ENCODE assay signal across 8 cellular contexts in the genomic region with DNA sequence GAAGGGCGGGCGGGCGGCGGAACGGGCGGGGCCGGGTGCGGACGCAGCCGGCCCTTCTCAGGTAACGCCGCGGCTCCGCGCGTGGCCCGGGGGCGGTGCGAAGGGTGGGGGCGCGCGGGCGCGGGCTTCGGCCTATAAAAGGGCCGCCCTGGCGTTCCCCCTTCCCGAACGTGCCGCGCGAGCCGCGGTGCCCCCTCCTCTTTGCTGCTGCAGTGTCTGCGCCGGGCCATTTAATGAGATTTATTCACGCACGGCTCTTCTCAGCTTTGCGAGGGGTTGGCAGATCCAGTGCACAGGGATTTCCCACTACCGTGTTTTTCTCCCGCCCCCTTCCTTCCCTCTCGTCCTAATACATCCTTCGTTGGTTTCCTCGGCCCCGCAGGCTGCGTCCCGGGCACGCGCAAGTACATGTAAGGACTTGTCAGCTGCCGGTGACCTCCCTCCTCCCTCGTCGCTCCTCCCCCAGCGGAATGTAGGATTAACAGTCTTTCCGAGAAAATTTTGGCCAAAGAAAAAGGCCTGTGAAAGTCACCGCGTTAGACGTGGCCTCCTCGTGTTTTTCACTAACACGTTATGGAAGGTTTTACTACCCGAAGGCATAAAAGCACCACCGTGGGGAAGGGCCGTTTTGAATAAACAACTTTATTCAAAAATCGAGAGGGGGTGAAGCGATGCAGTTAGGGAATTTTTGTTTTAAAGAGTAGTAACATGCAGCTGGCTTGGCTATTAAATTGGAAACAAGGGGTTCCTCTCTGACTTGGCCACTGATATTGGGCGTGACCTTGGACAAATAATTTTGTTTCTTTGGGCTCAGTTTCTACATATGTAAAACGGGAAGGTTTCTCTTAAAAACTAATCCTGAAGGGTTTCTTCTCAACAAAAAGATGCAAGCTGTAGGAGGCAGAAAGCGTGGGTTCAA. TPM values are rescaled to one million over a fixed set of nuclear protein-coding genes. Genes with fewer than 3 reads are reported as not detected.
A peak's percentile ranks its signal among the peaks of the same experiment; 100 is the strongest.
DNase-seq lines count a peak whose midpoint lies in the region; ATAC-seq, FAIRE-seq and TF ChIP-seq lines count a peak whose summit lies in the region.

No MANE protein-coding gene starts in this region.

- DNase-seq in A673 (ENCODE audit: low spot score) (peak; percentile 95), NCI-H2081 treated with DMSO at 0.1 percent for 48 hours (lab: John Stamatoyannopoulos, UW) (peak; percentile 66), UCSD-AML1 (lab: John Stamatoyannopoulos, UW; ENCODE audit: unreplicated experiment) (peak; percentile 94), bronchial epithelial cell (ENCODE audit: low read depth) (peak; percentile 79), immature natural killer cell (peak in 1 of 3 donors; percentile 86), smooth muscle cell (lab: John Stamatoyannopoulos, UW; ENCODE audit: unreplicated experiment) (peak; percentile 90)

- H2AFZ ChIP-seq in smooth muscle cell (ENCODE audit: low read depth): peak overlapping the region; percentile 60

- intact Hi-C loops in A673 (cut with micrococcal nuclease; ENCODE audit: unreplicated experiment): loop anchor here (1.0 to 10.0 kb wide), 6 partner anchors 57 to 558 kb away; partner anchors contain the start of gene TRAF3IP2

- TSS peak; percentile 59 for BruUV-seq in A673 (replicated peaks; lab: Mats Ljungman, UMichigan)

- peak overlapping the region; percentile 97 for H3K27ac ChIP-seq in A673 (ENCODE audit: low read depth, low read length, poor library complexity, severe bottlenecking)
- H3K27ac ChIP-seq in smooth muscle cell (ENCODE audit: low read depth): peak overlapping the region; percentile 91

- H3F3A ChIP-seq in smooth muscle cell (ENCODE audit: low read depth): peaks cover 5% of the 10 kb centered on the region

- H3K27me3 ChIP-seq in A673 (replicated peaks; ENCODE audit: insufficient read depth, low read depth, low read length, poor library complexity): no peaks in the 10 kb centered on the region
- H3K27me3 ChIP-seq in bronchial epithelial cell (ENCODE audit: control insufficient read depth, insufficient read depth, low read length): no peaks in the 10 kb centered on the region
- no peaks in the 10 kb centered on the region for H3K27me3 ChIP-seq in smooth muscle cell (ENCODE audit: low read depth)

- H3K9ac ChIP-seq in smooth muscle cell (ENCODE audit: low read depth): peak overlapping the region; percentile 93

- H3K27me3 Mint-ChIP-seq in immature natural killer cell (ENCODE audit: low read depth in 3 of 3): peaks cover 13 to 21% (median 14%) of the 10 kb centered on the region in 3 donors

- no peaks in the 10 kb centered on the region for H3K9me3 Mint-ChIP-seq in immature natural killer cell

- H3K27ac Mint-ChIP-seq in immature natural killer cell: peak overlapping the region; percentile 98 to 100 (median 99)

- H3K4me3 Mint-ChIP-seq in immature natural killer cell: peak overlapping the region; percentile 98 to 100 (median 99)

- POLR2A ChIA-PET in A673 (lab: Charles Lee; ENCODE audit: low non-redundant PET): no interaction called here

- peak overlapping the region; percentile 82 for H3K4me3 ChIP-seq in A673 (ENCODE audit: low read depth, low read length, poor library complexity, severe bottlenecking)
- H3K4me3 ChIP-seq in bronchial epithelial cell (ENCODE audit: low read depth, low read length): peak overlapping the region; percentile 86
- peak overlapping the region; percentile 84 for H3K4me3 ChIP-seq in smooth muscle cell

- no peak for TF ChIP-seq CTCF in A673 (conservative IDR thresholded peaks at IDR 0.05; ENCODE audit: low read depth, low read length)
- no peak for TF ChIP-seq CTCF in bronchial epithelial cell (IDR thresholded peaks at IDR 0.05; ENCODE audit: insufficient read depth, low read length, severe bottlenecking)
- TF ChIP-seq CTCF in smooth muscle cell (IDR thresholded peaks at IDR 0.05; ENCODE audit: borderline replicate concordance, insufficient read depth, poor library complexity, severe bottlenecking): no peak

- 2% methylated on average over 40 of the region's 67 CpGs for WGBS in smooth muscle cell (ENCODE audit: low lambda C conversion rate)

- H3K36me3 ChIP-seq in A673 (ENCODE audit: insufficient read depth, low read length, poor library complexity, severe bottlenecking): peaks cover 6% of the 10 kb centered on the region
- no peaks in the 10 kb centered on the region for H3K36me3 ChIP-seq in bronchial epithelial cell (ENCODE audit: control insufficient read depth, insufficient read depth, low read length)
- no peaks in the 10 kb centered on the region for H3K36me3 ChIP-seq in smooth muscle cell (ENCODE audit: low read depth)

- H4K20me1 ChIP-seq in smooth muscle cell (ENCODE audit: low read depth): peaks cover 24% of the 10 kb centered on the region

- H3K4me1 ChIP-seq in A673 (ENCODE audit: insufficient read depth, low read length, poor library complexity, severe bottlenecking) (peaks cover 38% of the 10 kb centered on the region), smooth muscle cell (ENCODE audit: low read depth) (peaks cover 31% of the 10 kb centered on the region)

- H3K36me3 Mint-ChIP-seq in immature natural killer cell: no peaks in the 10 kb centered on the region

- peaks cover 43 to 50% of the 10 kb centered on the region in 2 donors for H3K4me1 Mint-ChIP-seq in immature natural killer cell

- peaks cover 69% of the 10 kb centered on the region for H3K79me2 ChIP-seq in smooth muscle cell (ENCODE audit: low read depth)

- FAIRE-seq in bronchial epithelial cell (lab: Jason Lieb, UNC): no peak

- CTCF ChIA-PET in A673 (lab: Charles Lee): interaction anchor here (1.8 kb wide), 1 partner anchor 225 kb away, joined by 7 read pairs; a partner anchor contains a TSS

- peak overlapping the region; percentile 83 for H3K4me2 ChIP-seq in smooth muscle cell

- ATAC-seq in GM18520 (IDR thresholded peaks at IDR 0.05; ENCODE audit: unreplicated experiment) (peak; percentile 37), HG03045 (IDR thresholded peaks at IDR 0.05; ENCODE audit: unreplicated experiment) (peak; percentile 52)

- H3K9me3 ChIP-seq in A673 (ENCODE audit: low read depth, low read length, poor library complexity, severe bottlenecking) (peaks cover 6% of the 10 kb centered on the region), smooth muscle cell (replicated peaks; ENCODE audit: low read depth) (no peaks in the 10 kb centered on the region)

RNA-seq across cellular contexts. Expression of gene REV3L, which starts 1.0 kb away (rescaled TPM):
- total RNA-seq in A673 (2021) (24.0 and 25.3 TPM in 2 replicates), bronchial epithelial cell (8.4 and 11.1 TPM in 2 replicates), smooth muscle cell (19.2 and 19.8 TPM in 2 replicates)
- polyA plus RNA-seq in immature natural killer cell (10 to 100 TPM in 1 of 3 donors, 1 to 10 TPM in 1, under 1 TPM in 1; 0.75 to 18.3 (median 9.0) TPM), smooth muscle cell (6.9 and 9.8 TPM in 2 replicates)
